In the genomic region with DNA sequence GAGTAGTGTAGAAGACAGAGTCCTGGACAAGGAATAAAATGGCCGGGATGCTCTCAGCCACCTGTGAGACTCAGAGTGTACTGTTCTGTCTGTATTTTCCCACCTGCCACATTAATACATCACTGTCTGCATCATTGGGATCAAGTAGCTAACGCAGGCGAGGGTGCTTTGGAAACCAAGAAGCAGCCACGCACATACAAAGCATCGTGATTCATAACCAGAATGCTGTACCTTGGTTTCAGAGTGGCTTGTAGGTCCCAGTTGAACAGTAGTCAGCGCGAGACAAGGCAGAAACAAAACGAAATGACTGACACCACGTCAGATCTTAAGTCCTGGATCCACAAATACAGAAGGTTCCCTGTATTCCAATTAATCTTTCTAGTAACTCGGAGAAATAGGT, we compare ENCODE assay signal across 12 cellular contexts.
DNase-seq lines count a peak whose midpoint lies in the region; ATAC-seq and TF ChIP-seq lines count a peak whose summit lies in the region.
"Had no signal": no experiment of that assay in that cellular context is flagged by ENCODE, and none has a peak within 500 bp of the region (broad histone marks: within the 10 kb centered on the region; RNA-seq: fewer than 3 reads in every experiment).

No MANE protein-coding gene starts in this region.

- no peak overlapping the region for H3K4me3 ChIP-seq in HCT116 (replicated peaks in 1 of 2; ENCODE audit: low read depth in 1 of 2, low read length in 2 of 2)
- H3K4me3 ChIP-seq in trophoblast cell (ENCODE audit: low read depth, low read length) = no peak overlapping the region
- no peak overlapping the region for H3K4me3 ChIP-seq in sigmoid colon

- no TSS peak for BruUV-seq in HCT116 (replicated peaks; lab: Mats Ljungman, UMichigan)

- TF ChIP-seq RAD21 in HCT116 (IDR thresholded peaks at IDR 0.05; ENCODE audit: low read depth) = no peak

- no peak for TF ChIP-seq EP300 in sigmoid colon (IDR thresholded peaks at IDR 0.05)

- no peak overlapping the region for H2AK5ac ChIP-seq in trophoblast cell (ENCODE audit: low read length)

- H3K36me3 ChIP-seq in HCT116 (ENCODE audit: control insufficient read depth in 1 of 2, insufficient read depth in 2 of 2, low read length in 2 of 2) (no peaks in the 10 kb centered on the region), trophoblast cell (ENCODE audit: control insufficient read depth in 1 of 2, insufficient read depth in 2 of 2, low read length in 2 of 2) (no peaks in the 10 kb centered on the region), sigmoid colon (no peaks in the 10 kb centered on the region)
- H3K36me3 ChIP-seq: WERI-Rb-1 had no signal

- no peak for DNase-seq in HCT116 (ENCODE audit: low read depth, low spot score)
- DNase-seq in trophoblast cell = no peak
- no peak for DNase-seq in sigmoid colon
- no peak for DNase-seq in NCI-H1930 (lab: John Stamatoyannopoulos, UW)
- no peak for DNase-seq in stimulated activated CD8-positive, alpha-beta memory T cell treated with anti-CD3 and anti-CD28 coated beads, Interleukin-4, amount 100 ng/mL, for 48 hours
- DNase-seq in SHP77 treated with DMSO at 0.1 percent for 48 hours (lab: John Stamatoyannopoulos, UW) = no peak
- DNase-seq: activated naive CD4-positive, alpha-beta T cell; effector memory CD8-positive, alpha-beta T cell; NCI-H1105 treated with DMSO at 0.1 percent for 48 hours; WERI-Rb-1 had no signal

- H2BK5ac ChIP-seq in trophoblast cell (ENCODE audit: low read depth, low read length, poor library complexity) = no peak overlapping the region

- TF ChIP-seq POLR2A in HCT116 (IDR thresholded peaks at IDR 0.05; ENCODE audit: borderline replicate concordance, extremely low read depth, insufficient read depth, insufficient read length) = no peak
- TF ChIP-seq POLR2A in sigmoid colon (IDR thresholded peaks at IDR 0.05) = no peak

- no peak overlapping the region for H4K8ac ChIP-seq in trophoblast cell (ENCODE audit: low read depth, low read length)

- H3K9me3 ChIP-seq in HCT116 (ENCODE audit: control insufficient read depth in 1 of 2, insufficient read depth in 1 of 2, low read depth in 1 of 2, low read length in 2 of 2) = peaks cover 5 to 10% of the 10 kb centered on the region in 2 experiments; a peak in 1 of 4 replicates
- peaks cover 5% of the 10 kb centered on the region for H3K9me3 ChIP-seq in trophoblast cell (ENCODE audit: insufficient read depth, low read depth, low read length)
- H3K9me3 ChIP-seq in sigmoid colon = peaks cover 0 to 12% (median under 1%) of the 10 kb centered on the region in 4 donors

- no peak overlapping the region for H4K12ac ChIP-seq in trophoblast cell (ENCODE audit: low read depth, low read length)

- RAD21 ChIA-PET in HCT116 (lab: Charles Lee; ENCODE audit: low non-redundant PET in 1 of 2, low total read pairs in 2 of 2, uncharacterized antibody in 2 of 2, unreplicated experiment in 2 of 2) = no interaction called here

- no peak overlapping the region for H3K18ac ChIP-seq in trophoblast cell (ENCODE audit: low read length)

- H3K4ac ChIP-seq in trophoblast cell (ENCODE audit: low read depth, low read length) = no peak overlapping the region

- H3K79me2 ChIP-seq in HCT116 (ENCODE audit: insufficient read depth, low read length) = no peaks in the 10 kb centered on the region
- no peaks in the 10 kb centered on the region for H3K79me2 ChIP-seq in trophoblast cell (ENCODE audit: control insufficient read depth, insufficient read depth, low read length, poor library complexity)

- no peaks in the 10 kb centered on the region for H3K79me1 ChIP-seq in trophoblast cell (ENCODE audit: low read length)

- H3K9me2 ChIP-seq in HCT116 (ENCODE audit: insufficient read depth) = no peaks in the 10 kb centered on the region

- no peak overlapping the region for H3K27ac ChIP-seq in HCT116 (ENCODE audit: low read depth, low read length)
- no peak overlapping the region for H3K27ac ChIP-seq in trophoblast cell (ENCODE audit: low read depth, low read length)
- peak overlapping the region in 2 of 4 donors; percentile 67 to 69 for H3K27ac ChIP-seq in sigmoid colon
- H3K27ac ChIP-seq: WERI-Rb-1 had no signal

- ATAC-seq in GM19023 (IDR thresholded peaks at IDR 0.05; ENCODE audit: unreplicated experiment) = peak; percentile 82
- ATAC-seq in HCT116 = no peak
- peak; percentile 90 for ATAC-seq in HG03432 (IDR thresholded peaks at IDR 0.05; ENCODE audit: unreplicated experiment)
- ATAC-seq: effector memory CD8-positive, alpha-beta T cell had no signal

- H3K4me1 ChIP-seq in HCT116 (ENCODE audit: control insufficient read depth in 1 of 2, insufficient read depth in 2 of 2, low read length in 2 of 2) (peaks cover 17 to 18% of the 10 kb centered on the region in 2 experiments), trophoblast cell (ENCODE audit: control insufficient read depth in 1 of 2, insufficient read depth in 2 of 2, low read length in 2 of 2) (peaks cover 6 to 7% of the 10 kb centered on the region in 2 experiments), sigmoid colon (peaks cover 0 to 33% (median 15%) of the 10 kb centered on the region in 4 donors)

- no peak overlapping the region for H3K14ac ChIP-seq in trophoblast cell (ENCODE audit: low read length)

- H4K20me1 ChIP-seq in HCT116 (ENCODE audit: insufficient read depth) = no peaks in the 10 kb centered on the region

- H3K4me2 ChIP-seq in HCT116 (ENCODE audit: low read length) (peak overlapping the region; percentile 56), trophoblast cell (ENCODE audit: low read length) (no peak overlapping the region)

- no peak overlapping the region for H2AFZ ChIP-seq in HCT116 (ENCODE audit: low read depth, low read length, poor library complexity, severe bottlenecking)
- H2AFZ ChIP-seq in trophoblast cell (ENCODE audit: insufficient read depth, low read length, poor library complexity) = no peak overlapping the region

- no CpG with 5 or more reads among the region's 10 CpGs for WGBS in trophoblast cell (ENCODE audit: extremely low coverage, insufficient coverage, insufficient read length)
- 78 to 89% methylated on average over 10 of the region's 10 CpGs for WGBS in sigmoid colon, 2 donors

- H3K9ac ChIP-seq in HCT116 (ENCODE audit: low read length) = no peak overlapping the region
- H3K9ac ChIP-seq in trophoblast cell (ENCODE audit: low read length) = no peak overlapping the region

- H3K27me3 ChIP-seq in HCT116 (ENCODE audit: insufficient read depth, low read length) (peaks cover 25% of the 10 kb centered on the region; the same call in 1 of the 2 replicates), trophoblast cell (ENCODE audit: insufficient read depth, low read length) (peaks cover 6% of the 10 kb centered on the region), sigmoid colon (no peaks in the 10 kb centered on the region)

- intact Hi-C loops in HCT116 (cut with micrococcal nuclease) = no loop called here
- intact Hi-C loops in sigmoid colon (cut with DNase I) = no loop called here

- CTCF ChIA-PET in HCT116 (lab: Charles Lee) = interaction anchor here (1.2 kb wide), 1 partner anchor 25 kb away, joined by 7 read pairs; no protein-coding TSS in a partner anchor

- POLR2A ChIA-PET in HCT116 (lab: Charles Lee) = no interaction called here

- TF ChIP-seq CTCF in HCT116 (IDR thresholded peaks at IDR 0.05 in 2 of 3, conservative IDR thresholded peaks at IDR 0.05 in 1 of 3; ENCODE audit: borderline replicate concordance in 1 of 3, insufficient read depth in 1 of 3, low read depth in 2 of 3, low read length in 2 of 3) (no peak), sigmoid colon (IDR thresholded peaks at IDR 0.05) (no peak)

- no peak overlapping the region for H4K91ac ChIP-seq in trophoblast cell (ENCODE audit: low read depth, low read length)

- H2BK12ac ChIP-seq in trophoblast cell (ENCODE audit: low read length) = peak overlapping the region; percentile 26

- no peak overlapping the region for H2BK120ac ChIP-seq in trophoblast cell (ENCODE audit: insufficient read depth, low read length, poor library complexity)

- no peak overlapping the region for H3K23ac ChIP-seq in trophoblast cell (ENCODE audit: low read length)

TF ChIP-seq in HCT116, 20 proteins besides CTCF, POLR2A, EP300 and RAD21:
- no peak for TF ChIP-seq SRF (IDR thresholded peaks at IDR 0.05; ENCODE audit: low read depth)
- no peak for TF ChIP-seq EGR1 (IDR thresholded peaks at IDR 0.05; ENCODE audit: low read depth)
- no peak for TF ChIP-seq SP1 (IDR thresholded peaks at IDR 0.05; ENCODE audit: low read depth)
- TF ChIP-seq TCF7L2 (IDR thresholded peaks at IDR 0.05; ENCODE audit: borderline replicate concordance, extremely low read depth, insufficient read depth, insufficient read length) = no peak
- no peak for TF ChIP-seq ELF1 (IDR thresholded peaks at IDR 0.05; ENCODE audit: borderline replicate concordance, low read depth)
- TF ChIP-seq JUND (IDR thresholded peaks at IDR 0.05) = no peak
- no peak for TF ChIP-seq EZH2phosphoT487 (IDR thresholded peaks at IDR 0.05; ENCODE audit: borderline replicate concordance)
- TF ChIP-seq SIN3A (IDR thresholded peaks at IDR 0.05; ENCODE audit: low read depth) = no peak
- TF ChIP-seq ZNF274 (IDR thresholded peaks at IDR 0.05; ENCODE audit: low read depth, low read length) = no peak
- TF ChIP-seq EZH2 (IDR thresholded peaks at IDR 0.05) = no peak
